Comparison of ENCODE assay signal across 1 cellular context in the genomic region with DNA sequence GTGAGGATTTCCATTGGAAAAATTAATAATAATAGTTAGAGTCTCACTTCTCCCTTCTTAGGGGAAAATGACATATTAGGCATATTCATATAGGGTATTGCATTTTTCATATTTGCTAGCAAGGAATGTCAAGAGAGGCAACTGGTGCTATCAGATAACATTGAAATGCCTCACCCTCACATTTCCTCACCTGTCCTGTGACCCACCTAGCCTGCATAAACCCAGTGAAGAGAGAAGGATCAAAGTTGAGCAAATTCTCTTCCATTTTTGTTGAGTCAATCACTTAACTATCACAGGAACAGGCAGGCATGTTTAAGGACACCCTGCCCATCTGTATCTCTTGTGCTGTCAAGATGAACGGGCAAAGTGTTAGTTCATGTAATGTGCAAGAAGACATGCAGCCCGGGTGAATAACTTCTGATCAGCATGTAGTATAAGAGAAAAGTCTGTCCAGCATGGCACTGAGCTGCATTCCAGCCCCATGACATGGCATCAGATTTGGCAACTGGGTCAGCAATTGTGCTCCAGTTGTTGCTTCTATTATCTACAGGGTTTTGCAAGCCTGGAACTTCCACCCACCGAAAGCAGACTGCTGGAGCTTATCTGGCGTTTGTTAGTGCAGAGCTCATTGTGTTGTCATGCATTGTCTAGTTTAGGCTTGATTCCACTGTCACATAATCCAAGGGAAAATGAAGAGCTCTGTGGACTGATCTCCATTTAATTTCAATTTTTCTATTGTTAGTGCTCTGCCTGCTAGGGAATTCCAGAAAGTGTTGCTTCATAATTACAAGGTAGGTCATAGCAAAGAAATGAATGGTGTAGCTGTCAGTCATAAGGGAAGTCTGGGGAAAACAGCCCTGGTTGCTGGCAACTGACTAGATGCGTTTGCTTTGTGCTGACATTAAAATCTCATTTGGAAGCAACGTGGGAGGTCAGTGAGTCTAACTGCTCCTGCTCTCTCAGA.
A peak's percentile ranks its signal among the peaks of the same experiment; 100 is the strongest.
TF ChIP-seq lines count a peak whose summit lies in the region.

No MANE protein-coding gene starts in this region.

TF ChIP-seq in HepG2, 621 proteins besides CTCF, POLR2A, EP300 and RAD21 (continued from another document and continues in another):
- no peak for TF ChIP-seq ARNTL (CRISPR knock-in tag; IDR thresholded peaks at IDR 0.05)
- TF ChIP-seq TMF1 (CRISPR knock-in tag; IDR thresholded peaks at IDR 0.05; ENCODE audit: low read depth), result no peak
- peak; percentile 42; the same call in 1 of the 2 replicates for TF ChIP-seq HMG20A (CRISPR knock-in tag; IDR thresholded peaks at IDR 0.05; ENCODE audit: borderline replicate concordance)
- TF ChIP-seq, protein P1, sequence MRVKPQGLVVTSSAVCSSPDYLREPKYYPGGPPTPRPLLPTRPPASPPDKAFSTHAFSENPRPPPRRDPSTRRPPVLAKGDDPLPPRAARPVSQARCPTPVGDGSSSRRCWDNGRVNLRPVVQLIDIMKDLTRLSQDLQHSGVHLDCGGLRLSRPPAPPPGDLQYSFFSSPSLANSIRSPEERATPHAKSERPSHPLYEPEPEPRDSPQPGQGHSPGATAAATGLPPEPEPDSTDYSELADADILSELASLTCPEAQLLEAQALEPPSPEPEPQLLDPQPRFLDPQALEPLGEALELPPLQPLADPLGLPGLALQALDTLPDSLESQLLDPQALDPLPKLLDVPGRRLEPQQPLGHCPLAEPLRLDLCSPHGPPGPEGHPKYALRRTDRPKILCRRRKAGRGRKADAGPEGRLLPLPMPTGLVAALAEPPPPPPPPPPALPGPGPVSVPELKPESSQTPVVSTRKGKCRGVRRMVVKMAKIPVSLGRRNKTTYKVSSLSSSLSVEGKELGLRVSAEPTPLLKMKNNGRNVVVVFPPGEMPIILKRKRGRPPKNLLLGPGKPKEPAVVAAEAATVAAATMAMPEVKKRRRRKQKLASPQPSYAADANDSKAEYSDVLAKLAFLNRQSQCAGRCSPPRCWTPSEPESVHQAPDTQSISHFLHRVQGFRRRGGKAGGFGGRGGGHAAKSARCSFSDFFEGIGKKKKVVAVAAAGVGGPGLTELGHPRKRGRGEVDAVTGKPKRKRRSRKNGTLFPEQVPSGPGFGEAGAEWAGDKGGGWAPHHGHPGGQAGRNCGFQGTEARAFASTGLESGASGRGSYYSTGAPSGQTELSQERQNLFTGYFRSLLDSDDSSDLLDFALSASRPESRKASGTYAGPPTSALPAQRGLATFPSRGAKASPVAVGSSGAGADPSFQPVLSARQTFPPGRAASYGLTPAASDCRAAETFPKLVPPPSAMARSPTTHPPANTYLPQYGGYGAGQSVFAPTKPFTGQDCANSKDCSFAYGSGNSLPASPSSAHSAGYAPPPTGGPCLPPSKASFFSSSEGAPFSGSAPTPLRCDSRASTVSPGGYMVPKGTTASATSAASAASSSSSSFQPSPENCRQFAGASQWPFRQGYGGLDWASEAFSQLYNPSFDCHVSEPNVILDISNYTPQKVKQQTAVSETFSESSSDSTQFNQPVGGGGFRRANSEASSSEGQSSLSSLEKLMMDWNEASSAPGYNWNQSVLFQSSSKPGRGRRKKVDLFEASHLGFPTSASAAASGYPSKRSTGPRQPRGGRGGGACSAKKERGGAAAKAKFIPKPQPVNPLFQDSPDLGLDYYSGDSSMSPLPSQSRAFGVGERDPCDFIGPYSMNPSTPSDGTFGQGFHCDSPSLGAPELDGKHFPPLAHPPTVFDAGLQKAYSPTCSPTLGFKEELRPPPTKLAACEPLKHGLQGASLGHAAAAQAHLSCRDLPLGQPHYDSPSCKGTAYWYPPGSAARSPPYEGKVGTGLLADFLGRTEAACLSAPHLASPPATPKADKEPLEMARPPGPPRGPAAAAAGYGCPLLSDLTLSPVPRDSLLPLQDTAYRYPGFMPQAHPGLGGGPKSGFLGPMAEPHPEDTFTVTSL (CRISPR knock-in tag; IDR thresholded peaks at IDR 0.05; ENCODE audit: borderline replicate concordance), result 0 out of 2 replicates have a peak, but pooled peaks have one; percentile 26
- TF ChIP-seq ZNF605 (CRISPR knock-in tag; IDR thresholded peaks at IDR 0.05), result peak; percentile 58; the same call in 1 of the 2 replicates
- TF ChIP-seq ZBTB21 (CRISPR knock-in tag; IDR thresholded peaks at IDR 0.05), result peak; percentile 19; the same call in 1 of the 2 replicates
- peak; percentile 37; the same call in 1 of the 2 replicates for TF ChIP-seq ETV5 (CRISPR knock-in tag; IDR thresholded peaks at IDR 0.05; ENCODE audit: borderline replicate concordance)
- no peak for TF ChIP-seq MAF1 (CRISPR knock-in tag; IDR thresholded peaks at IDR 0.05; ENCODE audit: borderline replicate concordance)
- TF ChIP-seq, protein P2, sequence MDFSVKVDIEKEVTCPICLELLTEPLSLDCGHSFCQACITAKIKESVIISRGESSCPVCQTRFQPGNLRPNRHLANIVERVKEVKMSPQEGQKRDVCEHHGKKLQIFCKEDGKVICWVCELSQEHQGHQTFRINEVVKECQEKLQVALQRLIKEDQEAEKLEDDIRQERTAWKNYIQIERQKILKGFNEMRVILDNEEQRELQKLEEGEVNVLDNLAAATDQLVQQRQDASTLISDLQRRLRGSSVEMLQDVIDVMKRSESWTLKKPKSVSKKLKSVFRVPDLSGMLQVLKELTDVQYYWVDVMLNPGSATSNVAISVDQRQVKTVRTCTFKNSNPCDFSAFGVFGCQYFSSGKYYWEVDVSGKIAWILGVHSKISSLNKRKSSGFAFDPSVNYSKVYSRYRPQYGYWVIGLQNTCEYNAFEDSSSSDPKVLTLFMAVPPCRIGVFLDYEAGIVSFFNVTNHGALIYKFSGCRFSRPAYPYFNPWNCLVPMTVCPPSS (IDR thresholded peaks at IDR 0.05), result no peak
- TF ChIP-seq, protein P3, sequence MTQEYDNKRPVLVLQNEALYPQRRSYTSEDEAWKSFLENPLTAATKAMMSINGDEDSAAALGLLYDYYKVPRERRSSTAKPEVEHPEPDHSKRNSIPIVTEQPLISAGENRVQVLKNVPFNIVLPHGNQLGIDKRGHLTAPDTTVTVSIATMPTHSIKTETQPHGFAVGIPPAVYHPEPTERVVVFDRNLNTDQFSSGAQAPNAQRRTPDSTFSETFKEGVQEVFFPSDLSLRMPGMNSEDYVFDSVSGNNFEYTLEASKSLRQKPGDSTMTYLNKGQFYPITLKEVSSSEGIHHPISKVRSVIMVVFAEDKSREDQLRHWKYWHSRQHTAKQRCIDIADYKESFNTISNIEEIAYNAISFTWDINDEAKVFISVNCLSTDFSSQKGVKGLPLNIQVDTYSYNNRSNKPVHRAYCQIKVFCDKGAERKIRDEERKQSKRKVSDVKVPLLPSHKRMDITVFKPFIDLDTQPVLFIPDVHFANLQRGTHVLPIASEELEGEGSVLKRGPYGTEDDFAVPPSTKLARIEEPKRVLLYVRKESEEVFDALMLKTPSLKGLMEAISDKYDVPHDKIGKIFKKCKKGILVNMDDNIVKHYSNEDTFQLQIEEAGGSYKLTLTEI (CRISPR knock-in tag; conservative IDR thresholded peaks at IDR 0.05), result no peak
- TF ChIP-seq TOE1 (CRISPR knock-in tag; IDR thresholded peaks at IDR 0.05), result no peak
- TF ChIP-seq FOXO1 (CRISPR knock-in tag; IDR thresholded peaks at IDR 0.05), result peak; percentile 55
- TF ChIP-seq SOX13 (IDR thresholded peaks at IDR 0.05), result 0 out of 2 replicates have a peak, but pooled peaks have one; percentile 50
- peak in 1 of 2 experiments; percentile 93; a peak in 2 of 4 replicates for TF ChIP-seq SOX13 (CRISPR knock-in tag; conservative IDR thresholded peaks at IDR 0.05 in 1 of 2, IDR thresholded peaks at IDR 0.05 in 1 of 2)
- TF ChIP-seq, protein P4, sequence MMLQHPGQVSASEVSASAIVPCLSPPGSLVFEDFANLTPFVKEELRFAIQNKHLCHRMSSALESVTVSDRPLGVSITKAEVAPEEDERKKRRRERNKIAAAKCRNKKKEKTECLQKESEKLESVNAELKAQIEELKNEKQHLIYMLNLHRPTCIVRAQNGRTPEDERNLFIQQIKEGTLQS (CRISPR knock-in tag; IDR thresholded peaks at IDR 0.05), result peak; percentile 67
- TF ChIP-seq, protein P5, sequence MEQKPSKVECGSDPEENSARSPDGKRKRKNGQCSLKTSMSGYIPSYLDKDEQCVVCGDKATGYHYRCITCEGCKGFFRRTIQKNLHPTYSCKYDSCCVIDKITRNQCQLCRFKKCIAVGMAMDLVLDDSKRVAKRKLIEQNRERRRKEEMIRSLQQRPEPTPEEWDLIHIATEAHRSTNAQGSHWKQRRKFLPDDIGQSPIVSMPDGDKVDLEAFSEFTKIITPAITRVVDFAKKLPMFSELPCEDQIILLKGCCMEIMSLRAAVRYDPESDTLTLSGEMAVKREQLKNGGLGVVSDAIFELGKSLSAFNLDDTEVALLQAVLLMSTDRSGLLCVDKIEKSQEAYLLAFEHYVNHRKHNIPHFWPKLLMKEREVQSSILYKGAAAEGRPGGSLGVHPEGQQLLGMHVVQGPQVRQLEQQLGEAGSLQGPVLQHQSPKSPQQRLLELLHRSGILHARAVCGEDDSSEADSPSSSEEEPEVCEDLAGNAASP (CRISPR knock-in tag; IDR thresholded peaks at IDR 0.05; ENCODE audit: borderline replicate concordance), result no peak
- TF ChIP-seq, protein P6, sequence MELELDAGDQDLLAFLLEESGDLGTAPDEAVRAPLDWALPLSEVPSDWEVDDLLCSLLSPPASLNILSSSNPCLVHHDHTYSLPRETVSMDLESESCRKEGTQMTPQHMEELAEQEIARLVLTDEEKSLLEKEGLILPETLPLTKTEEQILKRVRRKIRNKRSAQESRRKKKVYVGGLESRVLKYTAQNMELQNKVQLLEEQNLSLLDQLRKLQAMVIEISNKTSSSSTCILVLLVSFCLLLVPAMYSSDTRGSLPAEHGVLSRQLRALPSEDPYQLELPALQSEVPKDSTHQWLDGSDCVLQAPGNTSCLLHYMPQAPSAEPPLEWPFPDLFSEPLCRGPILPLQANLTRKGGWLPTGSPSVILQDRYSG (CRISPR knock-in tag; IDR thresholded peaks at IDR 0.05), result no peak
- peak; percentile 49; the same call in 1 of the 2 replicates for TF ChIP-seq ZSCAN21 (CRISPR knock-in tag; IDR thresholded peaks at IDR 0.05; ENCODE audit: borderline replicate concordance)
- TF ChIP-seq, protein P7, sequence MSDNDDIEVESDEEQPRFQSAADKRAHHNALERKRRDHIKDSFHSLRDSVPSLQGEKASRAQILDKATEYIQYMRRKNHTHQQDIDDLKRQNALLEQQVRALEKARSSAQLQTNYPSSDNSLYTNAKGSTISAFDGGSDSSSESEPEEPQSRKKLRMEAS (IDR thresholded peaks at IDR 0.05), result no peak
- TF ChIP-seq, protein P8, sequence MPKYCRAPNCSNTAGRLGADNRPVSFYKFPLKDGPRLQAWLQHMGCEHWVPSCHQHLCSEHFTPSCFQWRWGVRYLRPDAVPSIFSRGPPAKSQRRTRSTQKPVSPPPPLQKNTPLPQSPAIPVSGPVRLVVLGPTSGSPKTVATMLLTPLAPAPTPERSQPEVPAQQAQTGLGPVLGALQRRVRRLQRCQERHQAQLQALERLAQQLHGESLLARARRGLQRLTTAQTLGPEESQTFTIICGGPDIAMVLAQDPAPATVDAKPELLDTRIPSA (CRISPR knock-in tag; IDR thresholded peaks at IDR 0.05; ENCODE audit: borderline replicate concordance), result no peak
- peak; percentile 13; the same call in 1 of the 2 replicates for TF ChIP-seq HDAC2 (CRISPR knock-in tag; IDR thresholded peaks at IDR 0.05)
- TF ChIP-seq, protein P9, sequence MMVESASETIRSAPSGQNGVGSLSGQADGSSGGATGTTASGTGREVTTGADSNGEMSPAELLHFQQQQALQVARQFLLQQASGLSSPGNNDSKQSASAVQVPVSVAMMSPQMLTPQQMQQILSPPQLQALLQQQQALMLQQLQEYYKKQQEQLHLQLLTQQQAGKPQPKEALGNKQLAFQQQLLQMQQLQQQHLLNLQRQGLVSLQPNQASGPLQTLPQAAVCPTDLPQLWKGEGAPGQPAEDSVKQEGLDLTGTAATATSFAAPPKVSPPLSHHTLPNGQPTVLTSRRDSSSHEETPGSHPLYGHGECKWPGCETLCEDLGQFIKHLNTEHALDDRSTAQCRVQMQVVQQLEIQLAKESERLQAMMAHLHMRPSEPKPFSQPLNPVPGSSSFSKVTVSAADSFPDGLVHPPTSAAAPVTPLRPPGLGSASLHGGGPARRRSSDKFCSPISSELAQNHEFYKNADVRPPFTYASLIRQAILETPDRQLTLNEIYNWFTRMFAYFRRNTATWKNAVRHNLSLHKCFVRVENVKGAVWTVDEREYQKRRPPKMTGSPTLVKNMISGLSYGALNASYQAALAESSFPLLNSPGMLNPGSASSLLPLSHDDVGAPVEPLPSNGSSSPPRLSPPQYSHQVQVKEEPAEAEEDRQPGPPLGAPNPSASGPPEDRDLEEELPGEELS (CRISPR knock-in tag; IDR thresholded peaks at IDR 0.05), result peak; percentile 64
- TF ChIP-seq, protein P10, sequence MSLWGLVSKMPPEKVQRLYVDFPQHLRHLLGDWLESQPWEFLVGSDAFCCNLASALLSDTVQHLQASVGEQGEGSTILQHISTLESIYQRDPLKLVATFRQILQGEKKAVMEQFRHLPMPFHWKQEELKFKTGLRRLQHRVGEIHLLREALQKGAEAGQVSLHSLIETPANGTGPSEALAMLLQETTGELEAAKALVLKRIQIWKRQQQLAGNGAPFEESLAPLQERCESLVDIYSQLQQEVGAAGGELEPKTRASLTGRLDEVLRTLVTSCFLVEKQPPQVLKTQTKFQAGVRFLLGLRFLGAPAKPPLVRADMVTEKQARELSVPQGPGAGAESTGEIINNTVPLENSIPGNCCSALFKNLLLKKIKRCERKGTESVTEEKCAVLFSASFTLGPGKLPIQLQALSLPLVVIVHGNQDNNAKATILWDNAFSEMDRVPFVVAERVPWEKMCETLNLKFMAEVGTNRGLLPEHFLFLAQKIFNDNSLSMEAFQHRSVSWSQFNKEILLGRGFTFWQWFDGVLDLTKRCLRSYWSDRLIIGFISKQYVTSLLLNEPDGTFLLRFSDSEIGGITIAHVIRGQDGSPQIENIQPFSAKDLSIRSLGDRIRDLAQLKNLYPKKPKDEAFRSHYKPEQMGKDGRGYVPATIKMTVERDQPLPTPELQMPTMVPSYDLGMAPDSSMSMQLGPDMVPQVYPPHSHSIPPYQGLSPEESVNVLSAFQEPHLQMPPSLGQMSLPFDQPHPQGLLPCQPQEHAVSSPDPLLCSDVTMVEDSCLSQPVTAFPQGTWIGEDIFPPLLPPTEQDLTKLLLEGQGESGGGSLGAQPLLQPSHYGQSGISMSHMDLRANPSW (CRISPR knock-in tag; IDR thresholded peaks at IDR 0.05; ENCODE audit: borderline replicate concordance), result 0 out of 2 replicates have a peak, but pooled peaks have one; percentile 42
- no peak for TF ChIP-seq SRY (CRISPR knock-in tag; IDR thresholded peaks at IDR 0.05)
- TF ChIP-seq, protein P11, sequence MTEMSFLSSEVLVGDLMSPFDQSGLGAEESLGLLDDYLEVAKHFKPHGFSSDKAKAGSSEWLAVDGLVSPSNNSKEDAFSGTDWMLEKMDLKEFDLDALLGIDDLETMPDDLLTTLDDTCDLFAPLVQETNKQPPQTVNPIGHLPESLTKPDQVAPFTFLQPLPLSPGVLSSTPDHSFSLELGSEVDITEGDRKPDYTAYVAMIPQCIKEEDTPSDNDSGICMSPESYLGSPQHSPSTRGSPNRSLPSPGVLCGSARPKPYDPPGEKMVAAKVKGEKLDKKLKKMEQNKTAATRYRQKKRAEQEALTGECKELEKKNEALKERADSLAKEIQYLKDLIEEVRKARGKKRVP (CRISPR knock-in tag; IDR thresholded peaks at IDR 0.05), result 0 out of 4 replicates have a peak, but pooled peaks of 1 of the 2 experiments have one; percentile 17
- TF ChIP-seq KAT7 (CRISPR knock-in tag; IDR thresholded peaks at IDR 0.05; ENCODE audit: borderline replicate concordance), result no peak
- TF ChIP-seq SKI (IDR thresholded peaks at IDR 0.05; ENCODE audit: partially characterized antibody), result peak; percentile 29
- TF ChIP-seq ZNF205 (CRISPR knock-in tag; IDR thresholded peaks at IDR 0.05), result peak; percentile 32; the same call in 1 of the 2 replicates
- TF ChIP-seq YEATS4 (CRISPR knock-in tag; IDR thresholded peaks at IDR 0.05; ENCODE audit: borderline replicate concordance), result no peak
- no peak for TF ChIP-seq ASH2L (IDR thresholded peaks at IDR 0.05; ENCODE audit: insufficient read length, low read depth, low read length)
- TF ChIP-seq ZNF614 (CRISPR knock-in tag; IDR thresholded peaks at IDR 0.05; ENCODE audit: borderline replicate concordance), result 0 out of 2 replicates have a peak, but pooled peaks have one; percentile 55
